In the genomic region with DNA sequence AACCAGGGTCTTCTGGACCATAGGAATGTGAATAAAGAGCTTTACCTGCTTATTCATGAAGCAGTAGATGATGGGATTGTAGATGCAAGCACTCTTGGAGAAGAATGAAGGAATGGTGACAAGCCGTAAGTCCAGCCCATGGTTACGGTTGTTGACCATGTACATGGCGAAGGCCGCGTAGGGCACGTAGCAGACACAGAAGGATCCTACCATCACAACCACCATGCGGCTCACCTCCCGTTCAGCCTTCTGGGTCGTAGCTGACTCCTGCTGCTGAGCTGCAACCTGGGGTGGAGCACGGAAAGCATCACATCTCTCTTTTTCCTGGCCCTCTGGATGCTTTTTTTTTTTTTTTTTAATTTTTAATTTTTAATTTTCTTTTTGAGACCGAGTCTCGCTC, we compare ENCODE assay signal across 38 cellular contexts. TPM values are rescaled to one million over a fixed set of nuclear protein-coding genes. Genes with fewer than 3 reads are reported as not detected.
"Had no signal": no experiment of that assay in that cellular context is flagged by ENCODE, and none has a peak within 500 bp of the region (broad histone marks: within the 10 kb centered on the region; RNA-seq: fewer than 3 reads in every experiment).

No MANE protein-coding gene starts in this region.

- H3K27ac Mint-ChIP-seq: activated B cell treated with CpG ODN at 0.5 μM for 24 hours; activated CD8-positive, alpha-beta T cell treated with anti-CD3 and anti-CD28 coated beads for 36 hours; activated naive CD4-positive, alpha-beta T cell treated with anti-CD3 and anti-CD28 coated beads for 36 hours; activated naive CD4-positive, alpha-beta T cell treated with anti-CD3 and anti-CD28 coated beads, Interleukin-2, amount 50 U/mL, for 72 hours; activated T-cell treated with anti-CD3 and anti-CD28 coated beads, Interleukin-2, amount 50 U/mL, for 24 hours; activated T-helper 1 cell treated with anti-CD3 and anti-CD28 coated beads, Interleukin-12 subunit alpha, Interleukin-12 subunit beta, Interleukin-2, Interleukin-4 antibody, amounts not matched to agents 30 ng/mL and 10 ng/mL and 1 ng/mL, durations not matched to agents 14 hours and 24 hours and 36 hours had no signal

- H3K4me3 ChIP-seq: adrenal gland, body of pancreas, MG63 had no signal

- H3K4me1 Mint-ChIP-seq: activated B cell treated with CpG ODN at 0.5 μM for 24 hours had no signal

- H3K27ac ChIP-seq: adrenal gland, body of pancreas, VCaP had no signal

- H3K27me3 Mint-ChIP-seq: activated B cell treated with CpG ODN at 0.5 μM for 24 hours; activated CD8-positive, alpha-beta T cell treated with anti-CD3 and anti-CD28 coated beads for 36 hours; activated T-cell treated with anti-CD3 and anti-CD28 coated beads, Interleukin-2, amount 50 U/mL, for 24 hours had no signal

- H3K27me3 ChIP-seq: adrenal gland, body of pancreas, MG63 had no signal

- H3K4me1 ChIP-seq: adrenal gland had no signal

- H3K4me3 Mint-ChIP-seq: activated B cell treated with CpG ODN at 0.5 μM for 24 hours; activated CD8-positive, alpha-beta T cell treated with anti-CD3 and anti-CD28 coated beads for 36 hours; activated naive CD4-positive, alpha-beta T cell treated with anti-CD3 and anti-CD28 coated beads for 36 hours; activated T-cell treated with anti-CD3 and anti-CD28 coated beads, Interleukin-2, amount 50 U/mL, for 24 hours; activated T-helper 1 cell treated with anti-CD3 and anti-CD28 coated beads, Interleukin-12 subunit alpha, Interleukin-12 subunit beta, Interleukin-2, Interleukin-4 antibody, amounts not matched to agents 30 ng/mL and 10 ng/mL and 1 ng/mL, durations not matched to agents 14 hours and 24 hours and 36 hours had no signal

- FAIRE-seq: astrocyte, bronchial epithelial cell, RCC 7860 had no signal

- DNase-seq: activated B cell treated with CpG ODN at 0.5 μM for 24 hours; activated CD4-positive, alpha-beta T cell treated with anti-CD3 and anti-CD28 coated beads for 4 hours; activated CD4-positive, alpha-beta T cell treated with anti-CD3 and anti-CD28 coated beads, Interleukin-2, amount 50 U/mL, for 4 hours; activated CD4-positive, CD25-positive, alpha-beta regulatory T cell treated with anti-CD3 and anti-CD28 coated beads, Interleukin-2, amount 50 U/mL, for 72 hours; activated CD8-positive, alpha-beta T cell treated with anti-CD3 and anti-CD28 coated beads for 36 hours; activated gamma-delta T cell treated with Interleukin-2 at 50 U/mL for 16 hours; activated naive CD4-positive, alpha-beta T cell treated with anti-CD3 and anti-CD28 coated beads for 36 hours; activated T-cell treated with anti-CD3 and anti-CD28 coated beads, Interleukin-2, amount 50 U/mL, for 24 hours; adrenal gland; body of pancreas; caudate nucleus; cerebellar nuclear complex; Karpas-422; KBM-7; MG63; NCI-H1048; NCI-H1105 treated with DMSO at 0.1 percent for 48 hours; NCI-H1436; NCI-H1694; NCI-H2081 treated with DMSO at 0.1 percent for 48 hours; NCI-H345; NCI-H526; NCI-H748 treated with DMSO at 0.1 percent for 48 hours; NK-92 treated with Interleukin-12 subunit alpha and Interleukin-12 subunit beta, amount 100 ng/mL, for 24 hours; PC-3; Right ventricle myocardium superior; SW 1271; T-helper 1 cell; T-helper 2 cell; T-helper 9 cell had no signal

- H3K9me3 ChIP-seq: adrenal gland, body of pancreas had no signal

- ATAC-seq: activated CD8-positive, alpha-beta T cell treated with anti-CD3 and anti-CD28 coated beads for 36 hours; activated naive CD4-positive, alpha-beta T cell treated with anti-CD3 and anti-CD28 coated beads, Interleukin-2, amount 50 U/mL, for 72 hours; body of pancreas had no signal

RNA-seq across cellular contexts. Expression of gene OPN1SW, which starts 2.0 kb away (rescaled TPM):
- total RNA-seq: activated B cell treated with CpG ODN at 0.5 μM for 24 hours; activated CD8-positive, alpha-beta memory T cell treated with anti-CD3 and anti-CD28 coated beads for 36 hours; activated CD8-positive, alpha-beta T cell treated with anti-CD3 and anti-CD28 coated beads for 36 hours; activated naive CD4-positive, alpha-beta T cell treated with anti-CD3 and anti-CD28 coated beads for 36 hours; activated naive CD4-positive, alpha-beta T cell treated with anti-CD3 and anti-CD28 coated beads, Interleukin-2, amount 50 U/mL, for 72 hours; activated T-helper 1 cell treated with anti-CD3 and anti-CD28 coated beads, Interleukin-12 subunit alpha, Interleukin-12 subunit beta, Interleukin-2, Interleukin-4 antibody, amounts not matched to agents 30 ng/mL and 10 ng/mL and 1 ng/mL, durations not matched to agents 14 hours and 24 hours and 36 hours; adrenal gland; astrocyte; body of pancreas; bronchial epithelial cell; NCI-H460; PC-3; Right ventricle myocardium superior had no signal
- polyA plus RNA-seq: adrenal gland had no signal

RNA-seq across cellular contexts. Expression of gene FLNC, which starts 56.6 kb away (rescaled TPM):
- total RNA-seq: activated B cell treated with CpG ODN at 0.5 μM for 24 hours had no signal
